13 cellular contexts compared by ENCODE assay signal in genomic region chr5:157965989-157966388, GRCh38.
DNase-seq lines count a peak whose midpoint lies in the region; ATAC-seq and TF ChIP-seq lines count a peak whose summit lies in the region.
"Had no signal": no experiment of that assay in that cellular context is flagged by ENCODE, and none has a peak within 500 bp of the region (broad histone marks: within the 10 kb centered on the region; RNA-seq: fewer than 3 reads in every experiment).

No MANE protein-coding gene starts in this region.

- H3K36me3 ChIP-seq in GM23338 (ENCODE audit: insufficient read depth): no peaks in the 10 kb centered on the region
- H3K36me3 ChIP-seq in NT2/D1 (ENCODE audit: insufficient read depth, insufficient read length, low read length): no peaks in the 10 kb centered on the region
- no peaks in the 10 kb centered on the region for H3K36me3 ChIP-seq in trophoblast cell (ENCODE audit: control insufficient read depth in 1 of 2, insufficient read depth in 2 of 2, low read length in 2 of 2)
- H3K36me3 ChIP-seq: BLaER1 had no signal

- H3K27ac Mint-ChIP-seq in GM23338: peak overlapping the region; percentile 92

- no peaks in the 10 kb centered on the region for H3K9me3 Mint-ChIP-seq in GM23338

- H2AFZ ChIP-seq in GM23338 (no peak overlapping the region), trophoblast cell (ENCODE audit: insufficient read depth, low read length, poor library complexity) (no peak overlapping the region)

- WGBS in trophoblast cell (ENCODE audit: extremely low coverage, insufficient coverage, insufficient read length): no CpG with 5 or more reads among the region's 9 CpGs

- H3K9me3 ChIP-seq in NT2/D1 (ENCODE audit: insufficient read depth, low read length) (no peaks in the 10 kb centered on the region), trophoblast cell (ENCODE audit: insufficient read depth, low read depth, low read length) (no peaks in the 10 kb centered on the region)
- H3K9me3 ChIP-seq: BLaER1 had no signal

- H3K23ac ChIP-seq in trophoblast cell (ENCODE audit: low read length): no peak overlapping the region

- H3K27ac ChIP-seq in GM23338 (ENCODE audit: low read depth): peak overlapping the region; percentile 87
- H3K27ac ChIP-seq in trophoblast cell (ENCODE audit: low read depth, low read length): no peak overlapping the region
- H3K27ac ChIP-seq: BLaER1 had no signal

- H3K4me1 Mint-ChIP-seq in GM23338: peaks cover 38% of the 10 kb centered on the region

- peaks cover 11% of the 10 kb centered on the region for H3K9me2 ChIP-seq in GM23338 (ENCODE audit: insufficient read depth)

- H3K36me3 Mint-ChIP-seq in GM23338 (ENCODE audit: low read depth): no peaks in the 10 kb centered on the region

- no peak overlapping the region for H2BK12ac ChIP-seq in trophoblast cell (ENCODE audit: low read length)

- peak; percentile 77 for ATAC-seq in GM23338
- no peak for ATAC-seq in GM21723 (IDR thresholded peaks at IDR 0.05; ENCODE audit: unreplicated experiment)
- no peak for ATAC-seq in HG02938 (IDR thresholded peaks at IDR 0.05; ENCODE audit: unreplicated experiment)
- ATAC-seq: K562 had no signal

- H3K4me2 ChIP-seq in GM23338 (peak overlapping the region; percentile 59; the same call in 1 of the 2 replicates), trophoblast cell (ENCODE audit: low read length) (no peak overlapping the region)
- H3K4me2 ChIP-seq: BLaER1 had no signal

- no peak overlapping the region for H2BK5ac ChIP-seq in trophoblast cell (ENCODE audit: low read depth, low read length, poor library complexity)

- peak overlapping the region; percentile 59 for H4K91ac ChIP-seq in trophoblast cell (ENCODE audit: low read depth, low read length)

- TF ChIP-seq CTCF in GM23338 (conservative IDR thresholded peaks at IDR 0.05; ENCODE audit: low read depth in 2 of 2): no peak

- H3K4me3 ChIP-seq in GM23338 (no peak overlapping the region), NT2/D1 (ENCODE audit: insufficient read length, low read depth) (no peak overlapping the region), trophoblast cell (ENCODE audit: low read depth, low read length) (no peak overlapping the region)
- H3K4me3 ChIP-seq: BLaER1, K562 had no signal

- H3K18ac ChIP-seq in trophoblast cell (ENCODE audit: low read length): no peak overlapping the region

- peaks cover 13% of the 10 kb centered on the region for H3K27me3 Mint-ChIP-seq in GM23338 (ENCODE audit: insufficient read depth, low read depth, poor library complexity)

- no peak overlapping the region for H2BK120ac ChIP-seq in trophoblast cell (ENCODE audit: insufficient read depth, low read length, poor library complexity)

- H3K4me1 ChIP-seq in GM23338 (ENCODE audit: insufficient read depth) (peaks cover 36% of the 10 kb centered on the region), NT2/D1 (ENCODE audit: insufficient read depth, insufficient read length) (peaks cover 3% of the 10 kb centered on the region), trophoblast cell (ENCODE audit: control insufficient read depth in 1 of 2, insufficient read depth in 2 of 2, low read length in 2 of 2) (peaks cover 2 to 5% of the 10 kb centered on the region in 2 experiments)
- H3K4me1 ChIP-seq: BLaER1 had no signal

- H3K9ac ChIP-seq in NT2/D1 (ENCODE audit: insufficient read length, low read depth): no peak overlapping the region
- no peak overlapping the region for H3K9ac ChIP-seq in trophoblast cell (ENCODE audit: low read length)
- H3K9ac ChIP-seq: BLaER1 had no signal

- H4K12ac ChIP-seq in trophoblast cell (ENCODE audit: low read depth, low read length): no peak overlapping the region

- no peaks in the 10 kb centered on the region for H4K20me1 ChIP-seq in GM23338 (replicated peaks; ENCODE audit: insufficient read depth)
- H4K20me1 ChIP-seq: BLaER1 had no signal

- H3K79me2 ChIP-seq in GM23338 (replicated peaks; ENCODE audit: insufficient read depth) (no peaks in the 10 kb centered on the region), trophoblast cell (ENCODE audit: control insufficient read depth, insufficient read depth, low read length, poor library complexity) (no peaks in the 10 kb centered on the region)

- H2AK5ac ChIP-seq in trophoblast cell (ENCODE audit: low read length): no peak overlapping the region

- H3K14ac ChIP-seq in trophoblast cell (ENCODE audit: low read length): no peak overlapping the region

- 0 out of 2 replicates have a peak, but pooled peaks cover 4% of the 10 kb centered on the region for H3F3A ChIP-seq in GM23338 (replicated peaks; ENCODE audit: low read depth)

- H3K4ac ChIP-seq in trophoblast cell (ENCODE audit: low read depth, low read length): no peak overlapping the region

- no peak overlapping the region for H4K8ac ChIP-seq in trophoblast cell (ENCODE audit: low read depth, low read length)

- H3K79me1 ChIP-seq in trophoblast cell (ENCODE audit: low read length): peaks cover 2% of the 10 kb centered on the region

- H3K4me3 Mint-ChIP-seq in GM23338: peak overlapping the region; percentile 29; the same call in 2 of the 3 replicates

- H3K27me3 ChIP-seq in GM23338 (ENCODE audit: insufficient read depth) (no peaks in the 10 kb centered on the region), NT2/D1 (ENCODE audit: insufficient read depth, insufficient read length) (no peaks in the 10 kb centered on the region), trophoblast cell (ENCODE audit: insufficient read depth, low read length) (no peaks in the 10 kb centered on the region)
- H3K27me3 ChIP-seq: BLaER1 had no signal

- DNase-seq in GM23338 (ENCODE audit: low spot score) (peak; percentile 63), NT2/D1 (ENCODE audit: low read depth, low spot score) (peak; percentile 30), iPS DF 19.7 (ENCODE audit: low read depth, low spot score) (peak; percentile 59), trophoblast cell (no peak), glomerular visceral epithelial cell (ENCODE audit: extremely low spot score) (no peak)
- DNase-seq: 8988T, AML-193, DMS53, H7 had no signal

TF ChIP-seq in GM23338, 12 proteins besides CTCF, POLR2A, EP300 and RAD21:
- TF ChIP-seq POLR2AphosphoS5 (IDR thresholded peaks at IDR 0.05; ENCODE audit: low read depth) (no peak), STAT1 (IDR thresholded peaks at IDR 0.05; ENCODE audit: unreplicated experiment) (no peak), ZNF462 (CRISPR knock-in tag; IDR thresholded peaks at IDR 0.05) (no peak), CREB1 (CRISPR knock-in tag; IDR thresholded peaks at IDR 0.05; ENCODE audit: low read depth) (peak; percentile 57), NANOG (IDR thresholded peaks at IDR 0.05; ENCODE audit: borderline replicate concordance) (no peak)

Comparison
In these comparisons a context has a peak if more than half of its experiments do, and no peak if none do; other contexts are left out.
1. DNase-seq: peak in GM23338 (single experiment), NT2/D1 (single experiment) and iPS DF 19.7 (single experiment); none in trophoblast cell (0 of 2) and glomerular visceral epithelial cell (single experiment).